Comparison of ENCODE assay signal across 17 cellular contexts in the genomic region with DNA sequence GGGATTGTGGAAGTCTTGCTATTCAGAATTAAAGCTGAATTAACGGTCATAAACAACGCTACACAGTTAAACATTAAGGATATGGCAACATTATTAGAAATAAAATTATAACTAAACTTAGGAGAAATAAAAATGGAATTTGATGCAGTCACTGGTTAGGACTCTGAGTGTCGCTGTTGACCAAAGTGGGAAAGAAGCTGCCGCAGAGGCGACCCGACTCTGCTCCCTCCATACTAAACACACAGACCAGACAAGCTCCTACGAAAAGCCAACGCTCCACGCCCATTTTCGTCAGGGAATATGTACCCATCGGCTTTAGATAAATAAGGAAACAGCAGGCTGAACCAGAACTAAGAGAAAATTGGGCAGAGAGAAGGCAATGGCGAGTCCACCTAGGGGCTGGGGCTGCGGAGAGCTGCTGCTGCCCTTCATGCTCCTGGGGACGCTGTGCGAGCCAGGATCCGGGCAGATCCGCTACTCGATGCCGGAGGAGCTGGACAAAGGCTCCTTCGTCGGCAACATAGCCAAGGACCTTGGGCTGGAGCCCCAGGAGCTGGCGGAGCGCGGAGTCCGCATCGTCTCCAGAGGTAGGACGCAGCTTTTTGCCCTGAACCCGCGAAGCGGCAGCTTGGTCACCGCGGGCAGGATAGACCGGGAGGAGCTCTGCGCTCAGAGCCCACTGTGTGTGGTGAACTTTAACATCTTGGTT. TPM values are rescaled to one million over a fixed set of nuclear protein-coding genes. Genes with fewer than 3 reads are reported as not detected.
DNase-seq lines count a peak whose midpoint lies in the region; ATAC-seq and TF ChIP-seq lines count a peak whose summit lies in the region.
"Had no signal": no experiment of that assay in that cellular context is flagged by ENCODE, and none has a peak within 500 bp of the region (broad histone marks: within the 10 kb centered on the region; RNA-seq: fewer than 3 reads in every experiment).

PCDHGA5 (plus strand) TSS at position 211 of the 709 bp plus-strand sequence; CDS start at position 380, 169 bp downstream.

- H3K4me3 Mint-ChIP-seq in immature natural killer cell = peak within 1 kb of the TSS in 2 of 5 donors; percentile 8
- H3K4me3 Mint-ChIP-seq: CD8-positive, alpha-beta memory T cell; dendritic cell treated with granulocyte-macrophage colony-stimulating factor and Interleukin-4, amounts not matched to agents 40 ng/mL and 50 ng/mL, for 4 days had no signal

- H2AFZ ChIP-seq in ACC112 (ENCODE audit: low read length, unreplicated experiment) = no peak within 1 kb of the TSS

- H3K36me3 ChIP-seq in ACC112 (ENCODE audit: insufficient read depth, low read length) = no peaks in the 10 kb centered on the region

- H3K36me3 Mint-ChIP-seq in immature natural killer cell = peaks cover 4 to 15% (median 12%) of the 10 kb centered on the region in 3 donors

- peak within 1 kb of the TSS in 1 of 6 donors; percentile 13 for H3K27ac Mint-ChIP-seq in immature natural killer cell
- H3K27ac Mint-ChIP-seq: dendritic cell treated with granulocyte-macrophage colony-stimulating factor and Interleukin-4, amounts not matched to agents 40 ng/mL and 50 ng/mL, for 4 days had no signal

- H3K4me1 Mint-ChIP-seq in immature natural killer cell = peaks cover 2 to 6% of the 10 kb centered on the region in 2 donors

- ATAC-seq in GM21619 (IDR thresholded peaks at IDR 0.05; ENCODE audit: unreplicated experiment) = no peak
- ATAC-seq: activated CD4-positive, CD25-positive, alpha-beta regulatory T cell treated with anti-CD3 and anti-CD28 coated beads, Interleukin-2, amount 50 U/mL, for 24 hours; sciatic nerve had no signal

- peak; percentile 18 for DNase-seq in ELR (ENCODE audit: low read depth)
- peak; percentile 22 to 38 for DNase-seq in cardiac fibroblast (ENCODE audit: low read depth in 2 of 2)
- peak; percentile 84 for DNase-seq in mesenteric fat pad (ENCODE audit: low spot score)
- DNase-seq in NCI-H774 (lab: John Stamatoyannopoulos, UW) = no peak
- no peak for DNase-seq in immature natural killer cell
- DNase-seq in NCI-H510A treated with DMSO at 0.1 percent for 48 hours (lab: John Stamatoyannopoulos, UW) = no peak
- DNase-seq: activated effector memory CD4-positive, alpha-beta T cell treated with anti-CD3 and anti-CD28 coated beads, Interleukin-2, amount 50 U/mL, for 16 hours; CD8-positive, alpha-beta memory T cell; hippocampal formation; NCI-H1436; NCI-H82; SK-N-SH had no signal

- peaks cover 23 to 69% (median 47%) of the 10 kb centered on the region in 6 donors for H3K9me3 Mint-ChIP-seq in immature natural killer cell

- H3K4me3 ChIP-seq in ACC112 (ENCODE audit: low read depth, low read length) = peak within 1 kb of the TSS; percentile 48; the same call in 1 of the 2 replicates
- H3K4me3 ChIP-seq in cardiac fibroblast (replicated peaks in 1 of 2; ENCODE audit: low read depth in 2 of 2, low read length in 2 of 2) = peak within 1 kb of the TSS; percentile 9 to 24

- H3K27me3 ChIP-seq in ACC112 (ENCODE audit: insufficient read depth, low read length) = peaks cover 88% of the 10 kb centered on the region

- H3K79me2 ChIP-seq in ACC112 (ENCODE audit: control insufficient read depth, insufficient read depth, low read length, unreplicated experiment) = no peaks in the 10 kb centered on the region

- TF ChIP-seq CTCF in cardiac fibroblast (IDR thresholded peaks at IDR 0.05; ENCODE audit: low read depth, low read length) = no peak

- H3K27ac ChIP-seq in ACC112 (ENCODE audit: low read depth, low read length) = no peak within 1 kb of the TSS

- H3K4me1 ChIP-seq in ACC112 (ENCODE audit: control insufficient read depth, insufficient read depth, low read length, unreplicated experiment) = no peaks in the 10 kb centered on the region

- H3K27me3 Mint-ChIP-seq in immature natural killer cell (ENCODE audit: low read depth in 3 of 3) = peaks cover 33 to 71% (median 71%) of the 10 kb centered on the region in 3 donors

RNA-seq across cellular contexts. Expression of gene PCDHGA5, which starts in this region (rescaled TPM):
- 2.7 TPM for total RNA-seq in mesenteric fat pad
- polyA plus RNA-seq in immature natural killer cell = not detected
- polyA plus RNA-seq: CD8-positive, alpha-beta memory T cell had no signal

Comparison
In these comparisons a context has a peak if more than half of its experiments do, and no peak if none do; other contexts are left out.
1. DNase-seq: peak in ELR (single experiment), cardiac fibroblast (2 of 2) and mesenteric fat pad (single experiment); none in NCI-H774 (single experiment), immature natural killer cell (0 of 3) and NCI-H510A treated with DMSO at 0.1 percent for 48 hours (single experiment).